11 cellular contexts compared by ENCODE assay signal in genomic region chr16:84598391-84598750, GRCh38. TPM values are rescaled to one million over a fixed set of nuclear protein-coding genes. Genes with fewer than 3 reads are reported as not detected.
DNase-seq lines count a peak whose midpoint lies in the region; ATAC-seq and TF ChIP-seq lines count a peak whose summit lies in the region.
"Had no signal": no experiment of that assay in that cellular context is flagged by ENCODE, and none has a peak within 500 bp of the region (broad histone marks: within the 10 kb centered on the region; RNA-seq: fewer than 3 reads in every experiment).

No MANE protein-coding gene starts in this region.

- H3K36me3 Mint-ChIP-seq in HFFc6 (ENCODE audit: low read depth): peaks cover 34% of the 10 kb centered on the region
- H3K36me3 Mint-ChIP-seq in activated CD4-positive, alpha-beta memory T cell treated with anti-CD3 and anti-CD28 coated beads for 36 hours: peaks cover 38% of the 10 kb centered on the region

- no peak for DNase-seq in HFFc6
- DNase-seq in activated CD4-positive, alpha-beta memory T cell treated with anti-CD3 and anti-CD28 coated beads for 36 hours: peak; percentile 51
- peak; percentile 31 for DNase-seq in fibroblast of villous mesenchyme (ENCODE audit: low read depth)
- peak; percentile 80 for DNase-seq in spleen
- DNase-seq in SHP77 (lab: John Stamatoyannopoulos, UW): no peak
- no peak for DNase-seq in foreskin keratinocyte
- DNase-seq: erythroblast, NCI-H2171 had no signal

- H3K36me3 ChIP-seq in spleen: peaks cover 0 to 20% (median 0%) of the 10 kb centered on the region in 6 donors

- ATAC-seq in GM19395 (IDR thresholded peaks at IDR 0.05; ENCODE audit: unreplicated experiment): no peak
- no peak for ATAC-seq in HG03039 (IDR thresholded peaks at IDR 0.05; ENCODE audit: unreplicated experiment)
- no peak for ATAC-seq in foreskin keratinocyte

- H3K4me1 Mint-ChIP-seq in HFFc6 (ENCODE audit: low read depth): peaks cover 75% of the 10 kb centered on the region
- H3K4me1 Mint-ChIP-seq in activated CD4-positive, alpha-beta memory T cell treated with anti-CD3 and anti-CD28 coated beads for 36 hours (ENCODE audit: low read depth): peaks cover 90% of the 10 kb centered on the region

- no peaks in the 10 kb centered on the region for H3K27me3 ChIP-seq in spleen (replicated peaks in 1 of 7)
- H3K27me3 ChIP-seq in foreskin keratinocyte: no peaks in the 10 kb centered on the region

- no peak overlapping the region for H3K4me3 ChIP-seq in fibroblast of villous mesenchyme (ENCODE audit: low read depth, low read length)
- H3K4me3 ChIP-seq in spleen: peak overlapping the region in 2 of 8 donors; percentile 12 to 63

- intact Hi-C loops in activated CD4-positive, alpha-beta memory T cell treated with anti-CD3 and anti-CD28 coated beads for 36 hours (cut with micrococcal nuclease): no loop called here
- intact Hi-C loops in spleen (cut with DNase I; ENCODE audit: low total_unique reads): no loop called here

- no peak overlapping the region for H3K4me3 Mint-ChIP-seq in HFFc6
- peak overlapping the region; percentile 63 for H3K4me3 Mint-ChIP-seq in activated CD4-positive, alpha-beta memory T cell treated with anti-CD3 and anti-CD28 coated beads for 36 hours

- H3K27me3 Mint-ChIP-seq in HFFc6 (ENCODE audit: insufficient read depth): no peaks in the 10 kb centered on the region; the same call in 1 of the 2 replicates
- H3K27me3 Mint-ChIP-seq in activated CD4-positive, alpha-beta memory T cell treated with anti-CD3 and anti-CD28 coated beads for 36 hours: no peaks in the 10 kb centered on the region

- TF ChIP-seq CTCF in HFFc6 (IDR thresholded peaks at IDR 0.05): no peak
- no peak for TF ChIP-seq CTCF in fibroblast of villous mesenchyme (IDR thresholded peaks at IDR 0.05; ENCODE audit: insufficient read depth, low read depth, low read length)
- TF ChIP-seq CTCF in spleen (IDR thresholded peaks at IDR 0.05 in 8 of 11, conservative IDR thresholded peaks at IDR 0.05 in 3 of 11): no peak
- no peak for TF ChIP-seq CTCF in foreskin keratinocyte (conservative IDR thresholded peaks at IDR 0.05)

- peaks cover 90 to 100% (median 99%) of the 10 kb centered on the region in 6 donors for H3K4me1 ChIP-seq in spleen
- H3K4me1 ChIP-seq in foreskin keratinocyte: peaks cover 13% of the 10 kb centered on the region

- 38 to 56% (median 52%) methylated on average over 5 to 6 of the region's 6 CpGs for WGBS in spleen, 5 donors

- TF ChIP-seq POLR2A in spleen (IDR thresholded peaks at IDR 0.05): no peak

- peak overlapping the region; percentile 91 to 97 (median 94) for H3K27ac ChIP-seq in spleen
- H3K27ac ChIP-seq in foreskin keratinocyte: no peak overlapping the region
- H3K27ac ChIP-seq: VCaP had no signal

- CTCF ChIA-PET in activated CD4-positive, alpha-beta memory T cell treated with anti-CD3 and anti-CD28 coated beads for 36 hours (lab: Charles Lee): interaction anchor here (1.1 to 4.7 kb wide), 7 partner anchors 8 to 92 kb away, joined by 3 to 35 read pairs (median 7); no protein-coding TSS in a partner anchor

- H3K9me3 Mint-ChIP-seq in HFFc6: no peaks in the 10 kb centered on the region
- no peaks in the 10 kb centered on the region for H3K9me3 Mint-ChIP-seq in activated CD4-positive, alpha-beta memory T cell treated with anti-CD3 and anti-CD28 coated beads for 36 hours

- H3K9me3 ChIP-seq in spleen: no peaks in the 10 kb centered on the region

- POLR2A ChIA-PET in activated CD4-positive, alpha-beta memory T cell treated with anti-CD3 and anti-CD28 coated beads for 36 hours (lab: Charles Lee): interaction anchor here (1.2 to 1.9 kb wide), 5 partner anchors 9 to 102 kb away, joined by 4 to 7 read pairs (median 6); no protein-coding TSS in a partner anchor

- peak overlapping the region; percentile 69 for H3K27ac Mint-ChIP-seq in HFFc6
- H3K27ac Mint-ChIP-seq in activated CD4-positive, alpha-beta memory T cell treated with anti-CD3 and anti-CD28 coated beads for 36 hours: peak overlapping the region; percentile 96

RNA-seq across cellular contexts. Expression of gene COTL1, which starts 19.5 kb away (rescaled TPM):
- 100 to 1,000 TPM; 580 to 681 (median 632) TPM for total RNA-seq in HFFc6 (2021; fragmentation: NEBNext Ultra II Directional; extraction: Animal tissue kit (Norgen Biotek cat#: 25700))
- total RNA-seq in activated CD4-positive, alpha-beta memory T cell treated with anti-CD3 and anti-CD28 coated beads for 36 hours: 100 to 1,000 TPM; 358 to 364 TPM
- total RNA-seq in fibroblast of villous mesenchyme: 265 and 310 TPM in 2 replicates
- 100 to 1,000 TPM; 284 to 655 (median 457) TPM for total RNA-seq in spleen
- 100 to 1,000 TPM; 298 to 449 (median 303) TPM for polyA plus RNA-seq in spleen
- total RNA-seq in foreskin keratinocyte: 181 and 188 TPM in 2 replicates
- polyA plus RNA-seq in foreskin keratinocyte: 255 and 260 TPM in 2 replicates

RNA-seq across cellular contexts. Expression of gene KLHL36, which starts 49.9 kb away (rescaled TPM):
- 10 to 100 TPM; 37.6 to 58.3 (median 40.7) TPM for total RNA-seq in HFFc6 (2021; fragmentation: NEBNext Ultra II Directional; extraction: Animal tissue kit (Norgen Biotek cat#: 25700))
- 10 to 100 TPM; 56.1 to 56.8 TPM for total RNA-seq in activated CD4-positive, alpha-beta memory T cell treated with anti-CD3 and anti-CD28 coated beads for 36 hours
- total RNA-seq in fibroblast of villous mesenchyme (66.7 and 71.7 TPM in 2 replicates), spleen (10 to 100 TPM; 63.8 to 93.6 (median 73.6) TPM), foreskin keratinocyte (37.9 and 39.8 TPM in 2 replicates)
- polyA plus RNA-seq in spleen (10 to 100 TPM; 17.8 to 32.7 (median 24.8) TPM), foreskin keratinocyte (14.6 and 15.7 TPM in 2 replicates)

Comparison
In these comparisons a context has a peak if more than half of its experiments do, and no peak if none do; other contexts are left out.
1. DNase-seq: peak in activated CD4-positive, alpha-beta memory T cell treated with anti-CD3 and anti-CD28 coated beads for 36 hours (single experiment), fibroblast of villous mesenchyme (single experiment) and spleen (single experiment); none in HFFc6 (single experiment), SHP77 (0 of 2) and foreskin keratinocyte (0 of 2).